In the genomic region with DNA sequence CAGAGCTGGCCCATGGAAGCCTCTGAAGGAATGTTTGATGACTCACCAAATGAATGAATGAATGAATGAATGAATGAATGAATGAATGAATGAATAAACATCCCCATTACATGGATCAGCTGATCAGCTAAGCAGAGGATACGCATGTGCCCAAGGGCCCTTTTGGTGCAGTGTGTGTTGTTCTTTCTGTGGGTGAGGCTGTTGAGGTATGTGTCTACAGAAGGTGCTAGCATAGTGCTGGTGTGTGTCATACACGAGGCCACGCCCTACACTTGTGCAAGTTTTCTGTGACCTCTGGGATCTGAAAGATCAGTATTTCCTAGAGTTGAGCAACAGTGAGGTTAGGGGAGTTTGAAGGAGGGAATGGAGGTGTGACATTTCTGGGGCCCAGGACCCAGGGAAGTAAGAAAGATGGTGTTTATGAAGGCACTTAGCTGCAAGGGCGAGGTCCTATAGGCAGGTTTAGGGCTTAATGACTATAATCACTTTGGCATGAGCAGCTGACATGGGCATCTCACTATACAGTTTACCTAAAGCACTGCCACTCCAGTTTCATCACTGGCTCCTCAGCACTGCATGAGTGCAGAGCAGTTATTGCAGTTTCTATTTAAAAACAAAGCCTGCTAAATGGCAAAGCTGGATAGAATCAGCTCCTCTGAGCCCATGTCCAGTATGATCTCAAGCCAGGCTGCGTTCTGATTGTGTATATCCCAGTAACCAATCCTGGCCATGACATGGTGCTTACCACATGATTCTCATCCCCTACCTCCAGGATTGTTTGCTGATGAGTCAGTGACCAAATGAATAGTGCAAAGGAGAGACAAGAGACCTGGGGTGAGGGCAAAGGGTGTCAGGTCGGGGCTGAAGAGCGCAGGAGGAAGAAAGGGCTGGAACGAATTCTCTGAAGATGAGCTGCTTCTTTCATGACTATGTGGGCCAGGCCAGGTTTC, we compare ENCODE assay signal across 11 cellular contexts. TPM values are rescaled to one million over a fixed set of nuclear protein-coding genes. Genes with fewer than 3 reads are reported as not detected.
A peak's percentile ranks its signal among the peaks of the same experiment; 100 is the strongest.
DNase-seq lines count a peak whose midpoint lies in the region; ATAC-seq, FAIRE-seq and TF ChIP-seq lines count a peak whose summit lies in the region.
"Had no signal": no experiment of that assay in that cellular context is flagged by ENCODE, and none has a peak within 500 bp of the region (broad histone marks: within the 10 kb centered on the region; RNA-seq: fewer than 3 reads in every experiment).

No MANE protein-coding gene starts in this region.

- POLR2A ChIA-PET in Caco-2 (lab: Charles Lee): no interaction called here
- POLR2A ChIA-PET in T-cell (lab: Charles Lee): no interaction called here

- TF ChIP-seq CTCF in Caco-2 (IDR thresholded peaks at IDR 0.05; ENCODE audit: insufficient read depth in 1 of 2, low read depth in 1 of 2, low read length in 1 of 2, severe bottlenecking in 1 of 2, unreplicated experiment in 1 of 2): no peak

- no peaks in the 10 kb centered on the region for H3K36me3 ChIP-seq in Caco-2 (ENCODE audit: control insufficient read depth, insufficient read depth, low read length)

- H3K27me3 Mint-ChIP-seq in Caco-2 (ENCODE audit: insufficient read depth, unreplicated experiment) (no peaks in the 10 kb centered on the region), T-cell (peaks cover 0 to 6% of the 10 kb centered on the region in 2 donors)

- no peak for FAIRE-seq in GM12891 (lab: Jason Lieb, UNC)

- intact Hi-C loops in Caco-2 (cut with micrococcal nuclease; ENCODE audit: unreplicated experiment): loop anchor here (1.0 kb wide), 1 partner anchor 35 kb away; no protein-coding TSS in a partner anchor

- H3K4me3 Mint-ChIP-seq in Caco-2 (ENCODE audit: unreplicated experiment): peak overlapping the region; percentile 17
- H3K4me3 Mint-ChIP-seq in T-cell: no peak overlapping the region
- H3K4me3 Mint-ChIP-seq: activated naive CD4-positive, alpha-beta T cell treated with anti-CD3 and anti-CD28 coated beads, Interleukin-2, amount 10 ng/mL, durations not matched to agents 7 days and 5 days; dendritic cell treated with granulocyte-macrophage colony-stimulating factor and Interleukin-4, amounts not matched to agents 40 ng/mL and 50 ng/mL, for 4 days had no signal

- BruUV-seq in Caco-2 (replicated peaks; lab: Mats Ljungman, UMichigan): no TSS peak

- H3K9me3 Mint-ChIP-seq in Caco-2 (ENCODE audit: unreplicated experiment): no peaks in the 10 kb centered on the region
- H3K9me3 Mint-ChIP-seq in T-cell: peaks cover 0 to 5% (median 0%) of the 10 kb centered on the region in 3 donors
- H3K9me3 Mint-ChIP-seq: activated naive CD4-positive, alpha-beta T cell treated with anti-CD3 and anti-CD28 coated beads, Interleukin-2, amount 10 ng/mL, durations not matched to agents 7 days and 5 days; dendritic cell treated with granulocyte-macrophage colony-stimulating factor and Interleukin-4, amounts not matched to agents 40 ng/mL and 50 ng/mL, for 4 days had no signal

- no peaks in the 10 kb centered on the region for H3K9me3 ChIP-seq in Caco-2

- DNase-seq in Caco-2 (peak; percentile 81 to 89), HuH-7 (ENCODE audit: low spot score) (peak; percentile 27), SW480 (ENCODE audit: low spot score) (peak; percentile 92), left lobe of liver (ENCODE audit: low spot score) (peak; percentile 56), T-cell (no peak), GM12891 (ENCODE audit: insufficient read length, low spot score) (no peak)
- DNase-seq: activated CD4-positive, alpha-beta T cell treated with anti-CD3 and anti-CD28 coated beads, Interleukin-2, amount 50 U/mL, for 48 hours; activated naive CD4-positive, alpha-beta T cell treated with anti-CD3 and anti-CD28 coated beads, Interleukin-2, amount 10 ng/mL, durations not matched to agents 7 days and 5 days had no signal

- ATAC-seq in left lobe of liver: peak; percentile 86
- ATAC-seq in GM18519 (IDR thresholded peaks at IDR 0.05; ENCODE audit: low FRiP score, unreplicated experiment): no peak
- no peak for ATAC-seq in HG03571 (IDR thresholded peaks at IDR 0.05; ENCODE audit: unreplicated experiment)
- no peak for ATAC-seq in T-cell (replicated peaks in 1 of 4)

- H3K36me3 Mint-ChIP-seq in Caco-2 (ENCODE audit: insufficient read depth, unreplicated experiment) (no peaks in the 10 kb centered on the region), T-cell (no peaks in the 10 kb centered on the region)
- H3K36me3 Mint-ChIP-seq: activated naive CD4-positive, alpha-beta T cell treated with anti-CD3 and anti-CD28 coated beads, Interleukin-2, amount 10 ng/mL, durations not matched to agents 7 days and 5 days had no signal

- no peak for TF ChIP-seq POLR2A in GM12891 (IDR thresholded peaks at IDR 0.05; ENCODE audit: low read depth, low read length)

- CTCF ChIA-PET in Caco-2 (lab: Charles Lee): interaction anchor here (0.6 to 1.8 kb wide), 2 partner anchors 17 to 546 kb away, joined by 3 to 5 read pairs; no protein-coding TSS in a partner anchor
- CTCF ChIA-PET in T-cell (lab: Charles Lee): no interaction called here

- H3K4me1 ChIP-seq in Caco-2: peaks cover 28% of the 10 kb centered on the region

- H3K27ac Mint-ChIP-seq in Caco-2 (ENCODE audit: unreplicated experiment) (peak overlapping the region; percentile 37), T-cell (no peak overlapping the region)
- H3K27ac Mint-ChIP-seq: activated naive CD4-positive, alpha-beta T cell treated with anti-CD3 and anti-CD28 coated beads, Interleukin-2, amount 10 ng/mL, durations not matched to agents 7 days and 5 days; dendritic cell treated with granulocyte-macrophage colony-stimulating factor and Interleukin-4, amounts not matched to agents 40 ng/mL and 50 ng/mL, for 4 days had no signal

- no peaks in the 10 kb centered on the region for H3K27me3 ChIP-seq in Caco-2 (replicated peaks; ENCODE audit: control insufficient read depth, insufficient read depth, low read length)

- H3K4me3 ChIP-seq in Caco-2 (ENCODE audit: low read depth, low read length): no peak overlapping the region

- H3K4me1 Mint-ChIP-seq in Caco-2 (ENCODE audit: low read depth, unreplicated experiment) (peaks cover 17% of the 10 kb centered on the region), T-cell (peaks cover 0 to 11% (median 3%) of the 10 kb centered on the region in 3 donors)
- H3K4me1 Mint-ChIP-seq: activated naive CD4-positive, alpha-beta T cell treated with anti-CD3 and anti-CD28 coated beads, Interleukin-2, amount 10 ng/mL, durations not matched to agents 7 days and 5 days had no signal

TF ChIP-seq in GM12891, 5 proteins besides CTCF, POLR2A, EP300 and RAD21:
- TF ChIP-seq SPI1 (IDR thresholded peaks at IDR 0.05; ENCODE audit: low read depth, low read length): no peak
- no peak for TF ChIP-seq TAF1 (IDR thresholded peaks at IDR 0.05; ENCODE audit: low read depth, low read length)
- no peak for TF ChIP-seq POLR2AphosphoS5 (IDR thresholded peaks at IDR 0.05; ENCODE audit: low read depth, low read length)
- no peak for TF ChIP-seq POU2F2 (IDR thresholded peaks at IDR 0.05; ENCODE audit: low read depth, low read length)
- TF ChIP-seq PAX5 (IDR thresholded peaks at IDR 0.05; ENCODE audit: insufficient read depth, low read length, severe bottlenecking): no peak

RNA-seq across cellular contexts. Expression of gene E2F8, which starts 36.4 kb away (rescaled TPM):
- total RNA-seq in Caco-2 (2022): 38.1 and 38.4 TPM in 2 replicates
- total RNA-seq in left lobe of liver: 0.08 TPM
- total RNA-seq in T-cell: under 1 TPM; 0.12 to 0.56 (median 0.26) TPM
- polyA plus RNA-seq in GM12891 (2012; ENCODE audit: low read depth, missing spikeins): 4.0 TPM

Comparison
In these comparisons a context has a peak if more than half of its experiments do, and no peak if none do; other contexts are left out.
1. DNase-seq: peak in Caco-2 (2 of 2), HuH-7 (single experiment), SW480 (single experiment) and left lobe of liver (single experiment); none in T-cell (0 of 34) and GM12891 (single experiment).
2. RNA of gene E2F8, which starts 36.4 kb away (total RNA-seq): 38.1 to 38.4 TPM in Caco-2; 0.12 to 0.56 TPM in T-cell and 0.08 TPM in left lobe of liver (single experiment); every median in the first group is over 10 times any median in the second.